20 cellular contexts compared by ENCODE assay signal in genomic region chr2:240429872-240430491, GRCh38. TPM values are rescaled to one million over a fixed set of nuclear protein-coding genes. Genes with fewer than 3 reads are reported as not detected.
DNase-seq lines count a peak whose midpoint lies in the region; ATAC-seq, FAIRE-seq and TF ChIP-seq lines count a peak whose summit lies in the region.
"Had no signal": no experiment of that assay in that cellular context is flagged by ENCODE, and none has a peak within 500 bp of the region (broad histone marks: within the 10 kb centered on the region; RNA-seq: fewer than 3 reads in every experiment).

No MANE protein-coding gene starts in this region.

- H3K4me1 ChIP-seq in NT2/D1 (ENCODE audit: insufficient read depth, insufficient read length) (peaks cover 33% of the 10 kb centered on the region), left ventricle myocardium inferior (peaks cover 7% of the 10 kb centered on the region), pancreas (peaks cover 0 to 10% (median 0%) of the 10 kb centered on the region in 3 donors)

- H3K27ac ChIP-seq in left ventricle myocardium inferior (replicated peaks) (no peak overlapping the region), pancreas (no peak overlapping the region)
- H3K27ac ChIP-seq: gastroesophageal sphincter, thyroid gland had no signal

- TF ChIP-seq CTCF in left ventricle myocardium inferior (IDR thresholded peaks at IDR 0.05; ENCODE audit: borderline replicate concordance) (no peak), pancreas (IDR thresholded peaks at IDR 0.05) (no peak)

- H3K36me3 ChIP-seq in NT2/D1 (ENCODE audit: insufficient read depth, insufficient read length, low read length) (no peaks in the 10 kb centered on the region), left ventricle myocardium inferior (no peaks in the 10 kb centered on the region), pancreas (no peaks in the 10 kb centered on the region)
- H3K36me3 ChIP-seq: gastroesophageal sphincter, thyroid gland had no signal

- H3K9me3 ChIP-seq in NT2/D1 (ENCODE audit: insufficient read depth, low read length) (peaks cover 10% of the 10 kb centered on the region; the same call in 1 of the 2 replicates), left ventricle myocardium inferior (replicated peaks) (peaks cover 3% of the 10 kb centered on the region), pancreas (no peaks in the 10 kb centered on the region)
- H3K9me3 ChIP-seq: SK-N-SH, thyroid gland had no signal

- H3K27me3 ChIP-seq in NT2/D1 (ENCODE audit: insufficient read depth, insufficient read length) (no peaks in the 10 kb centered on the region), left ventricle myocardium inferior (ENCODE audit: low read depth) (peaks cover 25% of the 10 kb centered on the region), pancreas (no peaks in the 10 kb centered on the region)
- H3K27me3 ChIP-seq: thyroid gland had no signal

- ATAC-seq in pancreas, result no peak
- ATAC-seq in GM18861 (IDR thresholded peaks at IDR 0.05; ENCODE audit: unreplicated experiment), result no peak
- ATAC-seq: gastroesophageal sphincter, GM23338, PC-3 had no signal

- H3K4me3 ChIP-seq in NT2/D1 (ENCODE audit: insufficient read length, low read depth) (no peak overlapping the region), left ventricle myocardium inferior (no peak overlapping the region), pancreas (no peak overlapping the region)
- H3K4me3 ChIP-seq: gastroesophageal sphincter, GM23338, thyroid gland had no signal

- peak overlapping the region; percentile 7 for H3K9ac ChIP-seq in NT2/D1 (ENCODE audit: insufficient read length, low read depth)
- H3K9ac ChIP-seq: SK-N-SH had no signal

- DNase-seq in ELF-1 (ENCODE audit: low read depth, low spot score) (peak; percentile 60), NT2/D1 (ENCODE audit: low read depth, low spot score) (no peak), left ventricle myocardium inferior (peak; percentile 7), pancreas (peak in 5 of 6 donors; percentile 8 to 64 (median 28)), NCI-H1105 treated with DMSO at 0.1 percent for 48 hours (lab: John Stamatoyannopoulos, UW) (no peak), mucosa of gallbladder (ENCODE audit: low spot score) (no peak)
- DNase-seq: activated CD4-positive, alpha-beta T cell treated with anti-CD3 and anti-CD28 coated beads, Interleukin-2, amount 50 U/mL, for 48 hours; erythroblast; GF-D8; Kasumi-1; NCI-H1694; NCI-H524 treated with DMSO at 0.1 percent for 48 hours; PC-3; SK-N-SH; stimulated activated CD4-positive, alpha-beta T cell treated with anti-CD3 and anti-CD28 coated beads, Interleukin-4, amount 100 ng/mL, for 4 hours; thyroid gland had no signal

- FAIRE-seq in pancreas (lab: Jason Lieb, UNC), result no peak
- FAIRE-seq: GM12892 had no signal

- 85 to 90% methylated on average over 14 of the region's 14 CpGs for WGBS in pancreas, 2 donors

- intact Hi-C loops in left ventricle myocardium inferior (cut with micrococcal nuclease), result no loop called here
- intact Hi-C loops in pancreas (cut with DNase I), result no loop called here

RNA-seq across cellular contexts. Expression of gene GPC1, which starts 5.5 kb away (rescaled TPM):
- total RNA-seq in left ventricle myocardium inferior (187 TPM), pancreas (10 to 100 TPM; 11.7 to 37.6 (median 16.3) TPM), mucosa of gallbladder (65.7 TPM)
- polyA plus RNA-seq in pancreas, result 10 to 100 TPM; 23.2 to 27.5 TPM

Comparison
In these comparisons a context has a peak if more than half of its experiments do, and no peak if none do; other contexts are left out.
1. DNase-seq: peak in ELF-1 (single experiment), left ventricle myocardium inferior (single experiment) and pancreas (5 of 6); none in NT2/D1 (single experiment), NCI-H1105 treated with DMSO at 0.1 percent for 48 hours (single experiment) and mucosa of gallbladder (single experiment).